ENCODE assay signal across 14 cellular contexts in genomic region chr9:107545036-107545435, GRCh38. TPM values are rescaled to one million over a fixed set of nuclear protein-coding genes. Genes with fewer than 3 reads are reported as not detected.
A peak's percentile ranks its signal among the peaks of the same experiment; 100 is the strongest.
DNase-seq lines count a peak whose midpoint lies in the region; ATAC-seq, FAIRE-seq and TF ChIP-seq lines count a peak whose summit lies in the region.
"Had no signal": no experiment of that assay in that cellular context is flagged by ENCODE, and none has a peak within 500 bp of the region (broad histone marks: within the 10 kb centered on the region; RNA-seq: fewer than 3 reads in every experiment).

No MANE protein-coding gene starts in this region.

- no peak overlapping the region for H3K9ac ChIP-seq in H1 (replicated peaks in 1 of 4; ENCODE audit: extremely low read depth in 1 of 4, low read depth in 3 of 4, low read length in 3 of 4)
- peak overlapping the region; percentile 32 for H3K9ac ChIP-seq in mucosa of stomach (ENCODE audit: low read length)
- H3K9ac ChIP-seq: BLaER1 had no signal

- H3K36me3 ChIP-seq in H1 (ENCODE audit: control insufficient read depth in 2 of 4, insufficient read depth in 4 of 4, low read length in 3 of 4) (no peaks in the 10 kb centered on the region), mucosa of stomach (ENCODE audit: control insufficient read depth, insufficient read depth, low read length) (no peaks in the 10 kb centered on the region), mucosa of descending colon (ENCODE audit: low read depth) (no peaks in the 10 kb centered on the region)
- H3K36me3 ChIP-seq: BLaER1 had no signal

- no peaks in the 10 kb centered on the region for H3K79me2 ChIP-seq in H1 (ENCODE audit: control insufficient read depth in 1 of 2, insufficient read depth in 2 of 2, low read length in 2 of 2)

- H3K4me2 ChIP-seq in H1 (ENCODE audit: insufficient read depth in 1 of 2, low read depth in 2 of 2, low read length in 2 of 2): no peak overlapping the region; a peak in 1 of 4 replicates
- H3K4me2 ChIP-seq: BLaER1 had no signal

- 0 out of 2 replicates have a peak overlapping the region, but pooled peaks have one; percentile 13 for H2AFZ ChIP-seq in H1 (ENCODE audit: low read length)

- no peak overlapping the region for H2BK20ac ChIP-seq in H1 (ENCODE audit: low read length)

- H2BK120ac ChIP-seq in H1 (replicated peaks; ENCODE audit: low read depth, low read length): no peak overlapping the region

- TF ChIP-seq EP300 in H1 (IDR thresholded peaks at IDR 0.05; ENCODE audit: borderline replicate concordance in 1 of 2, low read depth in 2 of 2, low read length in 2 of 2): no peak

- H3K23me2 ChIP-seq in H1 (ENCODE audit: low read depth, low read length): no peaks in the 10 kb centered on the region

- POLR2A ChIA-PET in H1 (lab: Charles Lee; ENCODE audit: partially characterized antibody): no interaction called here

- no peak for TF ChIP-seq POLR2A in H1 (IDR thresholded peaks at IDR 0.05; ENCODE audit: control extremely low read depth in 1 of 2, low read depth in 2 of 2, low read length in 2 of 2)

- no peaks in the 10 kb centered on the region for H3K9me3 ChIP-seq in H1 (ENCODE audit: insufficient read depth in 2 of 2, low read depth in 1 of 2, low read length in 1 of 2)
- H3K9me3 ChIP-seq in mucosa of stomach (ENCODE audit: control insufficient read depth, low read length): no peaks in the 10 kb centered on the region
- no peaks in the 10 kb centered on the region for H3K9me3 ChIP-seq in mucosa of descending colon
- H3K9me3 ChIP-seq: BLaER1, Caco-2 had no signal

- H2BK15ac ChIP-seq in H1 (ENCODE audit: low read length): no peak overlapping the region

- H3K4me1 ChIP-seq in H1 (replicated peaks in 1 of 4; ENCODE audit: control insufficient read depth in 3 of 4, insufficient read depth in 4 of 4, low read length in 3 of 4) (peaks cover 0 to 3% (median 2%) of the 10 kb centered on the region in 4 experiments; a peak in 5 of 7 replicates), mucosa of stomach (ENCODE audit: control insufficient read depth, insufficient read depth, low read length) (peaks cover 37% of the 10 kb centered on the region), mucosa of descending colon (ENCODE audit: low read depth) (peaks cover 10% of the 10 kb centered on the region)

- no peak for ATAC-seq in mucosa of descending colon
- ATAC-seq: HCT116, HepG2 had no signal

- H3K4ac ChIP-seq in H1 (replicated peaks; ENCODE audit: insufficient read length, low read depth, low read length): no peak overlapping the region

- no peaks in the 10 kb centered on the region for H3K79me1 ChIP-seq in H1 (ENCODE audit: low read depth, low read length)

- H3K27me3 ChIP-seq in H1 (replicated peaks in 1 of 4; ENCODE audit: control insufficient read depth in 3 of 4, extremely low read depth in 1 of 4, insufficient read depth in 3 of 4, low read length in 3 of 4): no peaks in the 10 kb centered on the region
- no peaks in the 10 kb centered on the region for H3K27me3 ChIP-seq in mucosa of stomach (ENCODE audit: control insufficient read depth, insufficient read depth, low read length)
- H3K27me3 ChIP-seq: BLaER1 had no signal

- CTCF ChIA-PET in H1 (lab: Charles Lee; ENCODE audit: partially characterized antibody): interaction anchor here (0.6 to 1.4 kb wide), 2 partner anchors 80 to 1033 kb away, joined by 4 to 5 read pairs; no protein-coding TSS in a partner anchor

- no peak for FAIRE-seq in H1 (lab: Jason Lieb, UNC)
- FAIRE-seq: GM18507, HepG2 had no signal

- intact Hi-C loops in mucosa of descending colon (cut with DNase I, micrococcal nuclease): no loop called here

- H4K8ac ChIP-seq in H1 (ENCODE audit: extremely low read depth, insufficient read depth, low read length): no peak overlapping the region

- no peak overlapping the region for H4K5ac ChIP-seq in H1 (ENCODE audit: insufficient read length, low read depth, low read length)

- no peak overlapping the region for H3K14ac ChIP-seq in H1 (ENCODE audit: insufficient read length)

- no peaks in the 10 kb centered on the region for H4K20me1 ChIP-seq in H1 (replicated peaks in 1 of 2; ENCODE audit: control insufficient read depth in 1 of 2, insufficient read depth in 2 of 2, low read length in 2 of 2)
- H4K20me1 ChIP-seq: BLaER1 had no signal

- WGBS in H1 (ENCODE audit: extremely low coverage in 1 of 2, insufficient coverage in 1 of 2, insufficient read length in 1 of 2, insufficient replicate concordance in 2 of 2, low coverage in 1 of 2, low lambda C conversion rate in 2 of 2, missing lambda C conversion rate in 1 of 2), 2 experiments: 72% methylated on average over 3 of the region's 3 CpGs; no CpG with 5 or more reads in 1 of the 2 experiments

- H3K27ac ChIP-seq in H1 (ENCODE audit: low read depth, low read length): no peak overlapping the region
- H3K27ac ChIP-seq: BLaER1 had no signal

- no peak for TF ChIP-seq CTCF in H1 (IDR thresholded peaks at IDR 0.05; ENCODE audit: control extremely low read depth in 1 of 3, insufficient read depth in 1 of 3, low read depth in 1 of 3, low read length in 3 of 3)
- TF ChIP-seq CTCF in mucosa of descending colon (IDR thresholded peaks at IDR 0.05): no peak
- TF ChIP-seq CTCF in GM13976 (IDR thresholded peaks at IDR 0.05; ENCODE audit: borderline replicate concordance, control extremely low read depth, extremely low read depth, insufficient read depth, missing control alignments): no peak

- no peak overlapping the region for H3K56ac ChIP-seq in H1 (replicated peaks; ENCODE audit: insufficient read length, low read depth, low read length)

- DNase-seq in D341Med (ENCODE audit: low spot score): peak; percentile 33
- DNase-seq in NCI-H82 (lab: John Stamatoyannopoulos, UW): peak; percentile 59
- DNase-seq in H1 (ENCODE audit: low read depth in 1 of 2, low spot score in 2 of 2): no peak
- no peak for DNase-seq in KG1 (lab: John Stamatoyannopoulos, UW)
- DNase-seq in mucosa of descending colon: no peak
- DNase-seq in GM13976 (ENCODE audit: low spot score): no peak
- DNase-seq: AML-193; Caco-2; CD8-positive, alpha-beta memory T cell had no signal

- H2BK5ac ChIP-seq in H1 (ENCODE audit: low read depth, low read length): no peak overlapping the region

- TF ChIP-seq RAD21 in H1 (IDR thresholded peaks at IDR 0.05 in 1 of 2, conservative IDR thresholded peaks at IDR 0.05 in 1 of 2; ENCODE audit: low read depth in 2 of 2, low read length in 2 of 2): no peak

- no peak overlapping the region for H2AK5ac ChIP-seq in H1 (ENCODE audit: low read depth, low read length)

- no peak overlapping the region for H2BK12ac ChIP-seq in H1 (ENCODE audit: low read depth, low read length)

- no peak overlapping the region for H3K18ac ChIP-seq in H1 (ENCODE audit: extremely low read depth, low read length)

- no peak overlapping the region for H3K23ac ChIP-seq in H1 (ENCODE audit: insufficient read length)

- no peak overlapping the region for H4K91ac ChIP-seq in H1 (replicated peaks; ENCODE audit: insufficient read length, low read length)

- H3K4me3 ChIP-seq in H1 (ENCODE audit: extremely low read depth in 1 of 4, insufficient read depth in 2 of 4, low read depth in 3 of 4, low read length in 4 of 4) (no peak overlapping the region), mucosa of stomach (ENCODE audit: low read length) (no peak overlapping the region), mucosa of descending colon (no peak overlapping the region)
- H3K4me3 ChIP-seq: BLaER1 had no signal

- in situ Hi-C loops in GM13976 (cut with MboI; ENCODE audit: low sequenced_read_pairs, unreplicated experiment): no loop called here

TF ChIP-seq in H1, 55 proteins besides CTCF, POLR2A, EP300 and RAD21:
- no peak for TF ChIP-seq KDM4A (IDR thresholded peaks at IDR 0.05; ENCODE audit: low read depth, low read length, severe bottlenecking)

RNA-seq across cellular contexts. Expression of gene KLF4, which starts 55.5 kb away (rescaled TPM):
- 2.8 and 3.1 TPM in 2 replicates for total RNA-seq in H1 (2021; fragmentation: NEBNext Ultra II Directional; extraction: Animal tissue kit (Norgen Biotek cat#: 25700))
- polyA plus RNA-seq in H1 (2011; rRNA removed): 0.77 and 1.9 TPM in 2 replicates
- polyA plus RNA-seq in H1 (2011; cell fraction: cytosol; rRNA removed): 0.92 TPM
- 2.5 TPM for polyA plus RNA-seq in H1 (2011; cell fraction: nucleus; rRNA removed)
- polyA plus RNA-seq in H1 (2012, experiment 1 of 2): 0.90 to 1.6 TPM (median 1.3 TPM) in 4 replicates
- 0.67 TPM for polyA plus RNA-seq in H1 (2012, experiment 2 of 2)
- polyA plus RNA-seq in H1 (2013, experiment 1 of 2): 1.4 TPM
- 1.5 TPM for polyA plus RNA-seq in H1 (2013, experiment 2 of 2)
- 0.63 and 1.0 TPM in 2 replicates for polyA minus RNA-seq in H1 (2011; rRNA and poly(A)+ RNA removed)
- 1.2 TPM for polyA minus RNA-seq in H1 (2011; cell fraction: cytosol; rRNA and poly(A)+ RNA removed)
- 6.7 TPM for polyA minus RNA-seq in H1 (2011; cell fraction: nucleus; rRNA and poly(A)+ RNA removed)
- total RNA-seq in mucosa of descending colon: 100 to 1,000 TPM; 203 to 454 (median 438) TPM
- polyA plus RNA-seq: CD8-positive, alpha-beta memory T cell had no signal

Comparison
In these comparisons a context has a peak if more than half of its experiments do, and no peak if none do; other contexts are left out.
1. DNase-seq: peak in D341Med (single experiment) and NCI-H82 (single experiment); none in H1 (0 of 2), KG1 (single experiment), mucosa of descending colon (0 of 3) and GM13976 (single experiment).
2. RNA of gene KLF4, which starts 55.5 kb away (total RNA-seq): 203 to 454 TPM in mucosa of descending colon; 2.8 to 3.1 TPM in H1; every median in the first group is over 10 times any median in the second.